36 cellular contexts compared by ENCODE assay signal in genomic region chr18:12479982-12480381, GRCh38.
"Had no signal": no experiment of that assay in that cellular context is flagged by ENCODE, and none has a peak within 500 bp of the region (broad histone marks: within the 10 kb centered on the region; RNA-seq: fewer than 3 reads in every experiment).

No MANE protein-coding gene starts in this region.

- H3K27me3 ChIP-seq: adrenal gland, ascending aorta, cardiac muscle cell had no signal

- H3K4me3 ChIP-seq: adrenal gland, ascending aorta, cardiac muscle cell had no signal

- H3K27ac Mint-ChIP-seq: activated B cell treated with CpG ODN at 0.5 μM for 24 hours; activated CD4-positive, alpha-beta memory T cell treated with anti-CD3 and anti-CD28 coated beads for 36 hours; activated CD4-positive, alpha-beta T cell treated with anti-CD3 and anti-CD28 coated beads, Interleukin-2, amount 10 ng/mL, durations not matched to agents 24 days and 14 days; activated CD8-positive, alpha-beta T cell treated with anti-CD3 and anti-CD28 coated beads for 36 hours; activated naive CD4-positive, alpha-beta T cell treated with anti-CD3 and anti-CD28 coated beads for 36 hours; activated naive CD4-positive, alpha-beta T cell treated with anti-CD3 and anti-CD28 coated beads, Interleukin-2, amount 50 U/mL, for 72 hours; activated naive CD8-positive, alpha-beta T cell treated with anti-CD3 and anti-CD28 coated beads for 36 hours; activated T-cell treated with anti-CD3 and anti-CD28 coated beads, Interleukin-2, amount 50 U/mL, for 72 hours; activated T-helper 1 cell treated with anti-CD3 and anti-CD28 coated beads, Interleukin-12 subunit alpha, Interleukin-12 subunit beta, Interleukin-2, Interleukin-4 antibody, amounts not matched to agents 30 ng/mL and 10 ng/mL and 1 ng/mL, durations not matched to agents 14 hours and 24 hours and 36 hours; activated T-helper 17 cell treated with anti-CD3 and anti-CD28 coated beads, Interleukin-2, amount 50 U/mL, for 72 hours; T-helper 1 cell treated with Interleukin-12 subunit alpha and Interleukin-12 subunit beta and Interleukin-4 antibody, amounts not matched to agents 30 μg/mL and 1 μg/mL, for 36 hours; T-helper 2 cell treated with Interferon-gamma antibody and Interleukin-4, amounts not matched to agents 5 μg/mL and 100 μg/mL, for 36 hours had no signal

- H3K4me3 Mint-ChIP-seq: activated B cell treated with CpG ODN at 0.5 μM for 24 hours; activated CD4-positive, alpha-beta memory T cell treated with anti-CD3 and anti-CD28 coated beads for 36 hours; activated CD4-positive, alpha-beta T cell treated with anti-CD3 and anti-CD28 coated beads, Interleukin-2, amount 10 ng/mL, durations not matched to agents 24 days and 14 days; activated CD8-positive, alpha-beta T cell treated with anti-CD3 and anti-CD28 coated beads for 36 hours; activated naive CD4-positive, alpha-beta T cell treated with anti-CD3 and anti-CD28 coated beads for 36 hours; activated naive CD8-positive, alpha-beta T cell treated with anti-CD3 and anti-CD28 coated beads for 36 hours; activated T-cell treated with anti-CD3 and anti-CD28 coated beads, Interleukin-2, amount 50 U/mL, for 4 hours; activated T-cell treated with anti-CD3 and anti-CD28 coated beads, Interleukin-2, amount 50 U/mL, for 72 hours; activated T-helper 1 cell treated with anti-CD3 and anti-CD28 coated beads, Interleukin-12 subunit alpha, Interleukin-12 subunit beta, Interleukin-2, Interleukin-4 antibody, amounts not matched to agents 30 ng/mL and 10 ng/mL and 1 ng/mL, durations not matched to agents 14 hours and 24 hours and 36 hours; activated T-helper 17 cell treated with anti-CD3 and anti-CD28 coated beads, Interleukin-2, amount 50 U/mL, for 72 hours; brain; central memory CD8-positive, alpha-beta T cell; T-helper 1 cell treated with Interleukin-12 subunit alpha and Interleukin-12 subunit beta and Interleukin-4 antibody, amounts not matched to agents 30 μg/mL and 1 μg/mL, for 36 hours; T-helper 2 cell treated with Interferon-gamma antibody and Interleukin-4, amounts not matched to agents 5 μg/mL and 100 μg/mL, for 36 hours had no signal

- H3K27me3 Mint-ChIP-seq: activated B cell treated with CpG ODN at 0.5 μM for 24 hours; activated CD4-positive, alpha-beta memory T cell treated with anti-CD3 and anti-CD28 coated beads for 36 hours; activated CD4-positive, alpha-beta T cell treated with anti-CD3 and anti-CD28 coated beads, Interleukin-2, amount 10 ng/mL, durations not matched to agents 24 days and 14 days; activated CD8-positive, alpha-beta T cell treated with anti-CD3 and anti-CD28 coated beads for 36 hours; activated naive CD8-positive, alpha-beta T cell treated with anti-CD3 and anti-CD28 coated beads for 36 hours; activated T-helper 17 cell treated with anti-CD3 and anti-CD28 coated beads, Interleukin-2, amount 50 U/mL, for 72 hours; central memory CD8-positive, alpha-beta T cell had no signal

- H3K27ac ChIP-seq: adrenal gland, ascending aorta, cardiac muscle cell had no signal

- H3K36me3 ChIP-seq: cardiac muscle cell had no signal

- H3K4me1 ChIP-seq: adrenal gland, ascending aorta had no signal

- H3K9me3 Mint-ChIP-seq: activated B cell treated with CpG ODN at 0.5 μM for 24 hours; activated CD4-positive, alpha-beta memory T cell treated with anti-CD3 and anti-CD28 coated beads for 36 hours; activated CD4-positive, alpha-beta T cell treated with anti-CD3 and anti-CD28 coated beads, Interleukin-2, amount 10 ng/mL, durations not matched to agents 24 days and 14 days; activated CD8-positive, alpha-beta T cell treated with anti-CD3 and anti-CD28 coated beads for 36 hours; activated naive CD4-positive, alpha-beta T cell treated with anti-CD3 and anti-CD28 coated beads for 36 hours; activated naive CD4-positive, alpha-beta T cell treated with anti-CD3 and anti-CD28 coated beads, Interleukin-2, amount 50 U/mL, for 72 hours; activated naive CD8-positive, alpha-beta T cell treated with anti-CD3 and anti-CD28 coated beads for 36 hours; activated T-cell treated with anti-CD3 and anti-CD28 coated beads, Interleukin-2, amount 50 U/mL, for 4 hours; activated T-cell treated with anti-CD3 and anti-CD28 coated beads, Interleukin-2, amount 50 U/mL, for 72 hours; activated T-helper 1 cell treated with anti-CD3 and anti-CD28 coated beads, Interleukin-12 subunit alpha, Interleukin-12 subunit beta, Interleukin-2, Interleukin-4 antibody, amounts not matched to agents 30 ng/mL and 10 ng/mL and 1 ng/mL, durations not matched to agents 14 hours and 24 hours and 36 hours; activated T-helper 17 cell treated with anti-CD3 and anti-CD28 coated beads, Interleukin-2, amount 50 U/mL, for 72 hours; brain; central memory CD8-positive, alpha-beta T cell; T-helper 1 cell treated with Interleukin-12 subunit alpha and Interleukin-12 subunit beta and Interleukin-4 antibody, amounts not matched to agents 30 μg/mL and 1 μg/mL, for 36 hours; T-helper 2 cell treated with Interferon-gamma antibody and Interleukin-4, amounts not matched to agents 5 μg/mL and 100 μg/mL, for 36 hours had no signal

- ATAC-seq: activated CD8-positive, alpha-beta T cell treated with anti-CD3 and anti-CD28 coated beads for 36 hours; activated naive CD4-positive, alpha-beta T cell treated with anti-CD3 and anti-CD28 coated beads, Interleukin-2, amount 50 U/mL, for 72 hours; activated T-cell treated with anti-CD3 and anti-CD28 coated beads, Interleukin-2, amount 50 U/mL, for 4 hours; activated T-cell treated with anti-CD3 and anti-CD28 coated beads, Interleukin-2, amount 50 U/mL, for 72 hours; activated T-helper 17 cell treated with anti-CD3 and anti-CD28 coated beads, Interleukin-2, amount 50 U/mL, for 72 hours had no signal

- DNase-seq: activated B cell treated with CpG ODN at 0.5 μM for 24 hours; activated CD4-positive, alpha-beta memory T cell treated with anti-CD3 and anti-CD28 coated beads for 36 hours; activated CD4-positive, alpha-beta T cell treated with anti-CD3 and anti-CD28 coated beads for 4 hours; activated CD4-positive, alpha-beta T cell treated with anti-CD3 and anti-CD28 coated beads, Interleukin-2, amount 10 ng/mL, durations not matched to agents 24 days and 14 days; activated CD4-positive, alpha-beta T cell treated with anti-CD3 and anti-CD28 coated beads, Interleukin-2, amount 50 U/mL, for 1 hour; activated CD4-positive, alpha-beta T cell treated with anti-CD3 and anti-CD28 coated beads, Interleukin-2, amount 50 U/mL, for 4 hours; activated CD4-positive, CD25-positive, alpha-beta regulatory T cell treated with anti-CD3 and anti-CD28 coated beads, Interleukin-2, amount 50 U/mL, for 72 hours; activated CD8-positive, alpha-beta memory T cell treated with anti-CD3 and anti-CD28 coated beads, Interleukin-2, amount 50 U/mL, for 4 hours; activated CD8-positive, alpha-beta T cell treated with anti-CD3 and anti-CD28 coated beads for 36 hours; activated effector memory CD4-positive, alpha-beta T cell treated with anti-CD3 and anti-CD28 coated beads, Interleukin-2, amount 50 U/mL, for 16 hours; activated gamma-delta T cell treated with Interleukin-2 at 50 U/mL for 16 hours; activated naive CD4-positive, alpha-beta T cell; activated naive CD4-positive, alpha-beta T cell treated with anti-CD3 and anti-CD28 coated beads for 36 hours; activated naive CD4-positive, alpha-beta T cell treated with anti-CD3 and anti-CD28 coated beads, Interleukin-2, amount 50 U/mL, for 16 hours; activated naive CD8-positive, alpha-beta T cell treated with anti-CD3 and anti-CD28 coated beads for 36 hours; activated T-cell treated with anti-CD3 and anti-CD28 coated beads for 4 hours; activated T-cell treated with anti-CD3 and anti-CD28 coated beads, Interleukin-2, amount 50 U/mL, for 1 hour; activated T-cell treated with anti-CD3 and anti-CD28 coated beads, Interleukin-2, amount 50 U/mL, for 4 hours; activated T-cell treated with anti-CD3 and anti-CD28 coated beads, Interleukin-2, amount 50 U/mL, for 72 hours; adrenal gland; amygdala; anterior cingulate cortex; caudate nucleus; cerebellar nuclear complex; T-helper 1 cell; T-helper 2 cell; T-helper 9 cell had no signal

- H3K36me3 Mint-ChIP-seq: activated CD4-positive, alpha-beta memory T cell treated with anti-CD3 and anti-CD28 coated beads for 36 hours; activated naive CD4-positive, alpha-beta T cell treated with anti-CD3 and anti-CD28 coated beads, Interleukin-2, amount 50 U/mL, for 72 hours; activated naive CD8-positive, alpha-beta T cell treated with anti-CD3 and anti-CD28 coated beads for 36 hours had no signal

- H3K4me1 Mint-ChIP-seq: activated B cell treated with CpG ODN at 0.5 μM for 24 hours; activated CD4-positive, alpha-beta T cell treated with anti-CD3 and anti-CD28 coated beads, Interleukin-2, amount 10 ng/mL, durations not matched to agents 24 days and 14 days; activated naive CD8-positive, alpha-beta T cell treated with anti-CD3 and anti-CD28 coated beads for 36 hours; activated T-helper 17 cell treated with anti-CD3 and anti-CD28 coated beads, Interleukin-2, amount 50 U/mL, for 72 hours; brain had no signal
